ENCODE assay signal across 15 cellular contexts in the genomic region with DNA sequence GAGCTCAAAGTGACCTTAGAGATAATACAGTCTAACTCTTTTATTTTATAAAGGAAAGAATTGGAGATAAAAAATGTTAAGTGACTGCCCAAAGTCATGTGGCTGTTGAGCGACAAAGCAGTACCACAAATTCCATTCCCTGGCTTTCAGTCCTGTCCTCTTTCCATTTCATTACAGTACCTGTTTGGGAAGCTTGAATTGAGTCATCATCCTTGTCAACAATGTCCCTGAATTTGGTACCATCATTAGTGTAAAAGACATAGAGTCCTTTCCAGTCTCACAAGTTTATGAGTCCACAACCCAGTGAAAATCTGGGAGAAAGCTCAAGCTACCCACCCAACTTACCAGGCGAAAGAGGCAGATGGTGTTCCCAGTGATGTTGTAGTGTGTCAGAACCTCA. TPM values are rescaled to one million over a fixed set of nuclear protein-coding genes. Genes with fewer than 3 reads are reported as not detected.
"Had no signal": no experiment of that assay in that cellular context is flagged by ENCODE, and none has a peak within 500 bp of the region (broad histone marks: within the 10 kb centered on the region; RNA-seq: fewer than 3 reads in every experiment).

No MANE protein-coding gene starts in this region.

- H3K36me3 ChIP-seq: ascending aorta, cardiac muscle cell, upper lobe of right lung had no signal

- H3K4me3 ChIP-seq: ascending aorta, cardiac muscle cell, upper lobe of right lung had no signal

- FAIRE-seq: colon, frontal cortex had no signal

- H3K27me3 Mint-ChIP-seq: activated CD4-positive, alpha-beta memory T cell treated with anti-CD3 and anti-CD28 coated beads, Interleukin-2, amount 10 ng/mL, durations not matched to agents 7 days and 5 days; naive B cell had no signal

- H3K9me3 Mint-ChIP-seq: activated CD4-positive, alpha-beta memory T cell treated with anti-CD3 and anti-CD28 coated beads, Interleukin-2, amount 10 ng/mL, durations not matched to agents 7 days and 5 days had no signal

- H3K27me3 ChIP-seq: ascending aorta, cardiac muscle cell, upper lobe of right lung had no signal

- H3K4me3 Mint-ChIP-seq: activated CD4-positive, alpha-beta memory T cell treated with anti-CD3 and anti-CD28 coated beads, Interleukin-2, amount 10 ng/mL, durations not matched to agents 7 days and 5 days; naive B cell had no signal

- DNase-seq: activated CD4-positive, alpha-beta memory T cell treated with anti-CD3 and anti-CD28 coated beads, Interleukin-2, amount 10 ng/mL, durations not matched to agents 7 days and 5 days; effector CD8-positive, alpha-beta T cell; midbrain; naive B cell; stimulated activated CD4-positive, alpha-beta T cell treated with anti-CD3 and anti-CD28 coated beads, Interleukin-2, amount 100 ng/mL, for 48 hours; stimulated activated naive CD4-positive, alpha-beta T cell treated with Interleukin-2 at 50 U/mL for 16 hours; T1000; upper lobe of right lung had no signal

- H3K27ac Mint-ChIP-seq: activated CD4-positive, alpha-beta memory T cell treated with anti-CD3 and anti-CD28 coated beads, Interleukin-2, amount 10 ng/mL, durations not matched to agents 7 days and 5 days had no signal

- H3K27ac ChIP-seq: ascending aorta, cardiac muscle cell, upper lobe of right lung had no signal

- H3K9me3 ChIP-seq: ascending aorta, upper lobe of right lung had no signal

RNA-seq across cellular contexts. Expression of a gene that starts 3.8 kb away (rescaled TPM):
- total RNA-seq: ascending aorta, cardiac muscle cell, frontal cortex had no signal
- polyA plus RNA-seq: cardiac muscle cell had no signal

RNA-seq across cellular contexts. Expression of a gene that starts 38.3 kb away (rescaled TPM):
- total RNA-seq: activated CD4-positive, alpha-beta memory T cell treated with anti-CD3 and anti-CD28 coated beads, Interleukin-2, amount 10 ng/mL, durations not matched to agents 7 days and 5 days; ascending aorta; cardiac muscle cell; fibroblast of lung; frontal cortex; lower leg skin; omental fat pad; upper lobe of right lung had no signal
- polyA plus RNA-seq: cardiac muscle cell, fibroblast of lung had no signal

RNA-seq across cellular contexts. Expression of a gene that starts 48.9 kb away (rescaled TPM):
- total RNA-seq: activated CD4-positive, alpha-beta memory T cell treated with anti-CD3 and anti-CD28 coated beads, Interleukin-2, amount 10 ng/mL, durations not matched to agents 7 days and 5 days; cardiac muscle cell had no signal
